ENCODE assay signal across 1 cellular context in the genomic region with DNA sequence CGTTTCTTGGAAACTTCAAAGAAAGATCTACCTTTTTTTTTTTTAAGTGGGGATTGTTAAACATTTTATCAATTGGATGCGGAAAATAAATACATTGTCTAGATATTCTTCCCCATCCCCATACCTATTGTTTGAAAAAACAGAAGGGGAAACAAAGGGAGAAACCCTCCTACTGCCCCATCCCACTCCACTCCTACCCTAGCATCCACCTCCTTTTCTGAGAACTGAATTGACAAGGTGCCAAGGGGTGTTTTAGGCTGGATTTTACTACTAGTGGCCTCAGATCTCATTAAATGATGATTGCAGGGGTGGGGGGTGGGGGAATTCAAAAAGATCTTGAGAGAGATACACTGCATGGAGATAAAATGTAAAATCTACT.
TF ChIP-seq lines count a peak whose summit lies in the region.

No MANE protein-coding gene starts in this region.

TF ChIP-seq in K562, 482 proteins besides CTCF, POLR2A, EP300 and RAD21:
- TF ChIP-seq MYNN (IDR thresholded peaks at IDR 0.05) (no peak), MYNN (CRISPR knock-in tag; IDR thresholded peaks at IDR 0.05) (no peak), RAD51 (IDR thresholded peaks at IDR 0.05; ENCODE audit: borderline replicate concordance, low read depth) (no peak), ZNF644 (tag; IDR thresholded peaks at IDR 0.05; ENCODE audit: low read depth) (no peak), MAFK (IDR thresholded peaks at IDR 0.05; ENCODE audit: low read length) (no peak)
- TF ChIP-seq, protein P1, sequence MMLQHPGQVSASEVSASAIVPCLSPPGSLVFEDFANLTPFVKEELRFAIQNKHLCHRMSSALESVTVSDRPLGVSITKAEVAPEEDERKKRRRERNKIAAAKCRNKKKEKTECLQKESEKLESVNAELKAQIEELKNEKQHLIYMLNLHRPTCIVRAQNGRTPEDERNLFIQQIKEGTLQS (IDR thresholded peaks at IDR 0.05) = no peak
- TF ChIP-seq, protein P1 (CRISPR knock-in tag; conservative IDR thresholded peaks at IDR 0.05) = no peak
